11 cellular contexts compared by ENCODE assay signal in the genomic region with DNA sequence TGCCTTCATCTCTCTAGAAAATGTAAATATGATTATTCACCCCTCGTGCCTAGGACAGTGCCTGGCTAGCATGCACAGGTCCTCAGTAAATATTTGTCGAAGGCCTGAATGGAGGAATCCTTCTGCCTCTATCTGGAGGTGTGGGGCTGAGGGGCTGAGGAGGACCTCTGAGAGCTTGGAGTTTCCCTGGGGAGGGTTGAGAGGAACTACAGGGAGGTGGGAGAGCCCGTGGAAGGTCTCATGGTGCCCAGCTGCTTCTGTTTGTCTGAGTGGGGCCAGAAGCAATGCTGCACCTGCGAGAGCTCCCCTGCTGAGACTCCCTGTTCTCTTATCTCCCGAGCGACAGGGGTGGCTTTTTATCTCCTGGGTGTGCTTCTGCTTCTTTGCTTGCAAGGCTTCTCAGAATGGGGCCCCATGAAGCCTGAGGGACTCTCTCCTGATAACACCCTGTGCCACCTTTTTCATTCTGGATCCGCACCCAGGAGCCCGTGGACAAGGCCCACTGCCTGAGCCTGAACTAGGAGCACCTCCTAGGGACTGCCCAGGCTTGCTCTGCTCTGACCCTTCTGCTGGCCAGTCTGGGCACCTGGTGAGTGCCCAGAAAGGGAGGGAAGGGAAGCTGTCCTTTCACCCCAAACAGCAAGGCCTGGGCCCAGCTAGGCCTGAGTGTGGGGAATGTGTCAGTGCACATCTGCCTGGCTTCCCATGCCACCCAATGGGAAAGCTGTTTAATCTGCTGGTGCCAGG. TPM values are rescaled to one million over a fixed set of nuclear protein-coding genes. Genes with fewer than 3 reads are reported as not detected.
DNase-seq lines count a peak whose midpoint lies in the region; ATAC-seq and TF ChIP-seq lines count a peak whose summit lies in the region.
"Had no signal": no experiment of that assay in that cellular context is flagged by ENCODE, and none has a peak within 500 bp of the region (broad histone marks: within the 10 kb centered on the region; RNA-seq: fewer than 3 reads in every experiment).

No MANE protein-coding gene starts in this region.

- peak overlapping the region; percentile 52 for H3K27ac Mint-ChIP-seq in T-helper 1 cell treated with Interleukin-12 subunit alpha and Interleukin-12 subunit beta and Interleukin-4 antibody, amounts not matched to agents 30 μg/mL and 1 μg/mL, for 36 hours

- ATAC-seq in GM18511 (IDR thresholded peaks at IDR 0.05; ENCODE audit: unreplicated experiment) (no peak), GM19455 (IDR thresholded peaks at IDR 0.05; ENCODE audit: unreplicated experiment) (no peak)

- intact Hi-C loops in esophagus muscularis mucosa (cut with DNase I), result no loop called here
- intact Hi-C loops in stomach (cut with DNase I; ENCODE audit: low total_unique reads), result no loop called here

- TF ChIP-seq EP300 in esophagus muscularis mucosa (IDR thresholded peaks at IDR 0.05) (no peak), stomach (IDR thresholded peaks at IDR 0.05) (no peak)

- H3K4me3 ChIP-seq in esophagus muscularis mucosa (peak overlapping the region; percentile 34 to 75 (median 61)), stomach (no peak overlapping the region)

- H3K27me3 ChIP-seq in esophagus muscularis mucosa, result no peaks in the 10 kb centered on the region
- H3K27me3 ChIP-seq in stomach, result no peaks in the 10 kb centered on the region

- H3K9me3 Mint-ChIP-seq in T-helper 1 cell treated with Interleukin-12 subunit alpha and Interleukin-12 subunit beta and Interleukin-4 antibody, amounts not matched to agents 30 μg/mL and 1 μg/mL, for 36 hours, result no peaks in the 10 kb centered on the region

- WGBS in esophagus muscularis mucosa, result 65% methylated on average over 8 of the region's 8 CpGs
- WGBS in stomach, 5 donors, result 24 to 54% (median 42%) methylated on average over 8 of the region's 8 CpGs

- H3K36me3 Mint-ChIP-seq in T-helper 1 cell treated with Interleukin-12 subunit alpha and Interleukin-12 subunit beta and Interleukin-4 antibody, amounts not matched to agents 30 μg/mL and 1 μg/mL, for 36 hours (ENCODE audit: low read depth), result no peaks in the 10 kb centered on the region

- no peak overlapping the region for H3K4me3 Mint-ChIP-seq in T-helper 1 cell treated with Interleukin-12 subunit alpha and Interleukin-12 subunit beta and Interleukin-4 antibody, amounts not matched to agents 30 μg/mL and 1 μg/mL, for 36 hours

- peaks cover 0 to 26% (median 16%) of the 10 kb centered on the region in 4 donors for H3K36me3 ChIP-seq in esophagus muscularis mucosa
- H3K36me3 ChIP-seq in stomach, result peaks cover 12 to 27% (median 24%) of the 10 kb centered on the region in 4 donors

- POLR2A ChIA-PET in RWPE1 (lab: Yijun Ruan, JAX; ENCODE audit: low non-redundant PET), result no interaction called here

- no peaks in the 10 kb centered on the region for H3K27me3 Mint-ChIP-seq in T-helper 1 cell treated with Interleukin-12 subunit alpha and Interleukin-12 subunit beta and Interleukin-4 antibody, amounts not matched to agents 30 μg/mL and 1 μg/mL, for 36 hours (ENCODE audit: low read depth)

- H3K9me3 ChIP-seq in esophagus muscularis mucosa (no peaks in the 10 kb centered on the region), stomach (no peaks in the 10 kb centered on the region)

- CTCF ChIA-PET in RWPE1 (lab: Yijun Ruan, JAX), result interaction anchor here (1.0 kb wide), 1 partner anchor 147 kb away, joined by 3 read pairs; no protein-coding TSS in a partner anchor

- TF ChIP-seq POLR2A in esophagus muscularis mucosa (IDR thresholded peaks at IDR 0.05; ENCODE audit: low read depth) (no peak), stomach (IDR thresholded peaks at IDR 0.05) (no peak)

- DNase-seq in T-helper 1 cell, result no peak
- DNase-seq in RWPE1 (ENCODE audit: low spot score), result no peak
- DNase-seq in esophagus muscularis mucosa (ENCODE audit: extremely low spot score), result no peak
- DNase-seq in stomach, result no peak
- DNase-seq in NCI-H82 treated with DMSO at 0.1 percent for 48 hours (lab: John Stamatoyannopoulos, UW; ENCODE audit: unreplicated experiment), result no peak
- DNase-seq: kidney glomerular epithelial cell; NCI-H524; stimulated activated CD4-positive, alpha-beta T cell treated with anti-CD3 and anti-CD28 coated beads, Interleukin-2, amount 100 ng/mL, for 48 hours had no signal

- peaks cover 19% of the 10 kb centered on the region for H3K4me1 Mint-ChIP-seq in T-helper 1 cell treated with Interleukin-12 subunit alpha and Interleukin-12 subunit beta and Interleukin-4 antibody, amounts not matched to agents 30 μg/mL and 1 μg/mL, for 36 hours (ENCODE audit: low read depth)

- peaks cover 91 to 100% (median 95%) of the 10 kb centered on the region in 4 donors for H3K4me1 ChIP-seq in esophagus muscularis mucosa
- peaks cover 61 to 99% (median 84%) of the 10 kb centered on the region in 4 donors for H3K4me1 ChIP-seq in stomach

- H3K27ac ChIP-seq in RWPE1 (peak overlapping the region; percentile 90), esophagus muscularis mucosa (replicated peaks in 1 of 4) (peak overlapping the region; percentile 95 to 98 (median 96)), stomach (peak overlapping the region in 4 of 5 donors; percentile 32 to 95 (median 61))

- no peak for TF ChIP-seq CTCF in RWPE1 (conservative IDR thresholded peaks at IDR 0.05; ENCODE audit: low read depth)
- no peak for TF ChIP-seq CTCF in esophagus muscularis mucosa (IDR thresholded peaks at IDR 0.05)
- TF ChIP-seq CTCF in stomach (IDR thresholded peaks at IDR 0.05), result no peak

RNA-seq across cellular contexts. Expression of gene SLC29A1, which starts 2.4 kb away (rescaled TPM):
- total RNA-seq in esophagus muscularis mucosa (100 to 1,000 TPM in 3 of 4 donors, 10 to 100 TPM in 1; 68.9 to 159 (median 138) TPM), stomach (100 to 1,000 TPM in 2 of 5 donors, 10 to 100 TPM in 3; 26.4 to 217 (median 77.4) TPM)
- polyA plus RNA-seq in stomach, result 10 to 100 TPM; 22.6 to 33.5 (median 29.0) TPM

RNA-seq across cellular contexts. Expression of gene MYMX, which starts 9.0 kb away (rescaled TPM):
- not detected for total RNA-seq in esophagus muscularis mucosa
- total RNA-seq in stomach, result not detected
- polyA plus RNA-seq in stomach, result 1 to 10 TPM in 1 of 3 donors, under 1 TPM in 1, not detected in 1; 0.95 to 3.4 TPM

RNA-seq across cellular contexts. Expression of gene HSP90AB1, which starts 21.1 kb away (rescaled TPM):
- total RNA-seq in esophagus muscularis mucosa (100 to 1,000 TPM; 356 to 729 (median 499) TPM), stomach (100 to 1,000 TPM; 168 to 414 (median 370) TPM)
- polyA plus RNA-seq in stomach, result 100 to 1,000 TPM; 267 to 549 (median 348) TPM

RNA-seq across cellular contexts. Expression of gene SLC35B2, which starts 31.6 kb away (rescaled TPM):
- total RNA-seq in esophagus muscularis mucosa, result 10 to 100 TPM; 22.8 to 37.9 (median 32.6) TPM
- 10 to 100 TPM in 4 of 5 donors, 1 to 10 TPM in 1; 1.4 to 60.1 (median 27.0) TPM for total RNA-seq in stomach
- polyA plus RNA-seq in stomach, result 10 to 100 TPM in 2 of 3 donors, 1 to 10 TPM in 1; 7.3 to 17.2 (median 16.6) TPM

RNA-seq across cellular contexts. Expression of gene NFKBIE, which starts 39.6 kb away (rescaled TPM):
- total RNA-seq in esophagus muscularis mucosa, result 10 to 100 TPM in 1 of 4 donors, 1 to 10 TPM in 3; 7.0 to 10.4 (median 8.5) TPM
- total RNA-seq in stomach, result 10 to 100 TPM in 1 of 5 donors, 1 to 10 TPM in 1, under 1 TPM in 1, not detected in 2; 0.89 to 23.5 (median 3.5) TPM
- 10 to 100 TPM in 2 of 3 donors, 1 to 10 TPM in 1; 9.9 to 14.2 (median 10.6) TPM for polyA plus RNA-seq in stomach

Comparison
In these comparisons a context has a peak if more than half of its experiments do, and no peak if none do; other contexts are left out.
1. H3K4me3 ChIP-seq: peak in esophagus muscularis mucosa (4 of 4); none in stomach (0 of 4).
2. Peak in every context shown above with its lines, with median percentiles within 50 percentile points of each other: H3K27ac ChIP-seq.